23 cellular contexts compared by ENCODE assay signal in the genomic region with DNA sequence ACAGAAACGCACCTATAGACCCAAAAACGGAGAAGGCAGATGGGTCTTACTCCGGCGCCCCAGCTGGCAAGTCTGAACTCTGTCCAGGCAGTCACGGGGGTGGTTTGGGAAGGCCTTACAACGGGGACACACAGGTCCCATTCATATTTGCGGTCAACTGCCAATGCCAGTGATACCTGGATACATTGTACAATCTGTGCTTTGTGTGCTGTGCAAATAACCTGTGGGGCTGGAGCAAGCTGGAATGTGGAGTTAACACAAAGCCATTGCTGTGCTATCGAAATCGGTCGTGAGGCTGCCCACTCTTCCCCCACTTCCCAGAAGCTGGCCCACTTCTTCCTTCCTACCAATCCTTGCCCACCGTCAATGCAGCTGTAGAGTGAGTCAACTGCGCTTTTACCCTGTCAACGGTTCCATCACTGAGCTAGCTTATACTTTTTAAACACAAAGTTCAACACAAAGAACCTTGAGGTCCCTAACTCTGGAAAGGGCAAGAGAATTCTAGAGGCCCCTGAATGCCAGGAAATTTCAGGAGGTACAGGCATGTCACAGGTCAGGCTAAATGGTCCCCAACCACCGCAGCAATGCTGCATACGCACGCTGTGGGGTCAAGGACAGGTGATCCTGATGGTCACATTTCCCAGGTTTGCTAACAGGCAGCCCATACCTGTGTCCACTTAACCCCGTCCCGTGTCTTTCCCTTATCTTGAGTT.
A peak's percentile ranks its signal among the peaks of the same experiment; 100 is the strongest.
DNase-seq lines count a peak whose midpoint lies in the region; ATAC-seq and TF ChIP-seq lines count a peak whose summit lies in the region.
"Had no signal": no experiment of that assay in that cellular context is flagged by ENCODE, and none has a peak within 500 bp of the region (broad histone marks: within the 10 kb centered on the region; RNA-seq: fewer than 3 reads in every experiment).

No MANE protein-coding gene starts in this region.

- peaks cover 15% of the 10 kb centered on the region for H3K4me1 ChIP-seq in mammary epithelial cell (ENCODE audit: insufficient read depth, low read length)

- H3K27ac ChIP-seq in C4-2B (0 out of 2 replicates have a peak overlapping the region, but pooled peaks have one; percentile 9), mammary epithelial cell (ENCODE audit: insufficient read depth, low read depth, low read length) (no peak overlapping the region)
- H3K27ac ChIP-seq: testis, uterus had no signal

- H3K27ac Mint-ChIP-seq in osteocyte (ENCODE audit: unreplicated experiment) = peak overlapping the region; percentile 41
- H3K27ac Mint-ChIP-seq: CD8-positive, alpha-beta T cell had no signal

- no peak overlapping the region for H2AFZ ChIP-seq in mammary epithelial cell (ENCODE audit: low read depth, low read length)

- no peaks in the 10 kb centered on the region for H3K36me3 ChIP-seq in mammary epithelial cell (ENCODE audit: insufficient read depth, low read length)
- H3K36me3 ChIP-seq: uterus had no signal

- peaks cover 62% of the 10 kb centered on the region for H3K4me1 Mint-ChIP-seq in osteocyte (ENCODE audit: unreplicated experiment)

- H3K36me3 Mint-ChIP-seq in osteocyte (ENCODE audit: unreplicated experiment) = peaks cover 8% of the 10 kb centered on the region
- H3K36me3 Mint-ChIP-seq: CD8-positive, alpha-beta T cell had no signal

- no peak for ATAC-seq in HG02678 (IDR thresholded peaks at IDR 0.05; ENCODE audit: unreplicated experiment)
- ATAC-seq: CD8-positive, alpha-beta T cell; sciatic nerve had no signal

- 52% methylated on average over 18 of the region's 18 CpGs for WGBS in mammary epithelial cell (ENCODE audit: low coverage, missing lambda C conversion rate)

- H3K9me3 ChIP-seq in mammary epithelial cell (replicated peaks; ENCODE audit: insufficient read depth, low read length) = no peaks in the 10 kb centered on the region
- H3K9me3 ChIP-seq: testis, uterus had no signal

- intact Hi-C loops in mammary epithelial cell (cut with micrococcal nuclease) = no loop called here

- H3K4me3 ChIP-seq in mammary epithelial cell (replicated peaks in 1 of 3; ENCODE audit: insufficient read depth in 1 of 3, low read depth in 2 of 3, low read length in 3 of 3) = no peak overlapping the region
- H3K4me3 ChIP-seq: lung, testis, uterus had no signal

- H3K27me3 Mint-ChIP-seq in osteocyte (ENCODE audit: unreplicated experiment) = no peaks in the 10 kb centered on the region

- BruUV-seq in mammary epithelial cell (replicated peaks; lab: Mats Ljungman, UMichigan) = no TSS peak

- peaks cover 10% of the 10 kb centered on the region for H4K20me1 ChIP-seq in mammary epithelial cell (ENCODE audit: insufficient read depth, low read length)

- no peaks in the 10 kb centered on the region for H3K9me3 Mint-ChIP-seq in osteocyte (ENCODE audit: unreplicated experiment)
- H3K9me3 Mint-ChIP-seq: brain; CD8-positive, alpha-beta T cell; IgD-negative memory B cell; neural crest cell had no signal

- H3K4me2 ChIP-seq in mammary epithelial cell (ENCODE audit: insufficient read depth, low read depth, low read length) = no peak overlapping the region

- no peak overlapping the region for H3K9ac ChIP-seq in mammary epithelial cell (ENCODE audit: insufficient read depth, low read length)

- CTCF ChIA-PET in mammary epithelial cell (lab: Charles Lee; ENCODE audit: low non-redundant PET) = no interaction called here

- no peak overlapping the region for H3K4me3 Mint-ChIP-seq in osteocyte (ENCODE audit: unreplicated experiment)
- H3K4me3 Mint-ChIP-seq: brain; CD8-positive, alpha-beta T cell; IgD-negative memory B cell; neural crest cell had no signal

- DNase-seq in HuH-7.5 (ENCODE audit: low spot score) (peak; percentile 79), mammary epithelial cell (peak; percentile 49), osteocyte (ENCODE audit: extremely low spot score, unreplicated experiment) (no peak), SW 1271 (lab: John Stamatoyannopoulos, UW) (no peak), anterior cingulate cortex (lab: John Stamatoyannopoulos, UW) (no peak), NOMO-1 (lab: John Stamatoyannopoulos, UW; ENCODE audit: unreplicated experiment in 2 of 2) (no peak)
- DNase-seq: activated CD4-positive, alpha-beta T cell treated with anti-CD3 and anti-CD28 coated beads, Interleukin-2, amount 50 U/mL, for 1 hour; activated naive CD4-positive, alpha-beta T cell; activated T-cell treated with anti-CD3 and anti-CD28 coated beads, Interleukin-2, amount 50 U/mL, for 48 hours; CD8-positive, alpha-beta T cell; NCI-H1105; NCI-H2029; NCI-H774; stimulated activated naive CD4-positive, alpha-beta T cell; testis; uterus had no signal

- dilution Hi-C loops in mammary epithelial cell (cut with HindIII; ENCODE audit: low sequenced_read_pairs) = no loop called here

- no peak for TF ChIP-seq CTCF in C4-2B (conservative IDR thresholded peaks at IDR 0.05)
- no peak for TF ChIP-seq CTCF in mammary epithelial cell (conservative IDR thresholded peaks at IDR 0.05 in 1 of 2, IDR thresholded peaks at IDR 0.05 in 1 of 2; ENCODE audit: extremely low read depth in 1 of 2, insufficient read depth in 1 of 2, low read depth in 1 of 2, low read length in 2 of 2)
- no peak for TF ChIP-seq CTCF in osteocyte (IDR thresholded peaks at IDR 0.05)

- H3K79me2 ChIP-seq in mammary epithelial cell (ENCODE audit: insufficient read depth, low read length) = peaks cover 11% of the 10 kb centered on the region

- H3K27me3 ChIP-seq in mammary epithelial cell (ENCODE audit: insufficient read depth, low read length) = no peaks in the 10 kb centered on the region
- H3K27me3 ChIP-seq: testis, uterus had no signal

- in situ Hi-C loops in mammary epithelial cell (cut with MboI; ENCODE audit: low sequenced_read_pairs in 2 of 2) = no loop called here

Comparison
In these comparisons a context has a peak if more than half of its experiments do, and no peak if none do; other contexts are left out.
1. DNase-seq: peak in HuH-7.5 (single experiment) and mammary epithelial cell (single experiment); none in osteocyte (single experiment), SW 1271 (0 of 2), anterior cingulate cortex (0 of 58) and NOMO-1 (0 of 2).